Comparison of ENCODE assay signal across 1 cellular context in genomic region chr2:29837925-29838324, GRCh38.
TF ChIP-seq lines count a peak whose summit lies in the region.

No MANE protein-coding gene starts in this region.

TF ChIP-seq in SK-N-SH, 30 proteins besides CTCF, POLR2A, EP300 and RAD21 (continued from another document):
- no peak for TF ChIP-seq ZBTB33 (IDR thresholded peaks at IDR 0.05; ENCODE audit: borderline replicate concordance, low read depth)
- no peak for TF ChIP-seq NRF1 (IDR thresholded peaks at IDR 0.05; ENCODE audit: low read depth, low read length)
- TF ChIP-seq POLR2AphosphoS5 (IDR thresholded peaks at IDR 0.05; ENCODE audit: low read depth, low read length), result no peak
- TF ChIP-seq PBX3 (IDR thresholded peaks at IDR 0.05), result no peak
- no peak for TF ChIP-seq REST (IDR thresholded peaks at IDR 0.05; ENCODE audit: low read depth, low read length)
- TF ChIP-seq, protein P1, sequence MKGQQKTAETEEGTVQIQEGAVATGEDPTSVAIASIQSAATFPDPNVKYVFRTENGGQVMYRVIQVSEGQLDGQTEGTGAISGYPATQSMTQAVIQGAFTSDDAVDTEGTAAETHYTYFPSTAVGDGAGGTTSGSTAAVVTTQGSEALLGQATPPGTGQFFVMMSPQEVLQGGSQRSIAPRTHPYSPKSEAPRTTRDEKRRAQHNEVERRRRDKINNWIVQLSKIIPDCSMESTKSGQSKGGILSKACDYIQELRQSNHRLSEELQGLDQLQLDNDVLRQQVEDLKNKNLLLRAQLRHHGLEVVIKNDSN (IDR thresholded peaks at IDR 0.05; ENCODE audit: borderline replicate concordance, low read depth), result no peak
- no peak for TF ChIP-seq JUND (IDR thresholded peaks at IDR 0.05)
- no peak for TF ChIP-seq SIN3A (IDR thresholded peaks at IDR 0.05; ENCODE audit: borderline replicate concordance, low read depth, low read length)
